17 cellular contexts compared by ENCODE assay signal in genomic region chr4:135694066-135694465, GRCh38.
A peak's percentile ranks its signal among the peaks of the same experiment; 100 is the strongest.
DNase-seq lines count a peak whose midpoint lies in the region; ATAC-seq, FAIRE-seq and TF ChIP-seq lines count a peak whose summit lies in the region.
"Had no signal": no experiment of that assay in that cellular context is flagged by ENCODE, and none has a peak within 500 bp of the region (broad histone marks: within the 10 kb centered on the region; RNA-seq: fewer than 3 reads in every experiment).

No MANE protein-coding gene starts in this region.

- no peaks in the 10 kb centered on the region; a peak in 1 of 5 replicates for H3K27me3 ChIP-seq in HepG2 (ENCODE audit: control insufficient read depth in 1 of 2, insufficient read depth in 2 of 2, low read length in 2 of 2)
- no peaks in the 10 kb centered on the region for H3K27me3 ChIP-seq in right lobe of liver
- no peaks in the 10 kb centered on the region for H3K27me3 ChIP-seq in CD8-positive, alpha-beta T cell (ENCODE audit: insufficient read depth, low read length)
- H3K27me3 ChIP-seq in gastrocnemius medialis = no peaks in the 10 kb centered on the region
- no peaks in the 10 kb centered on the region for H3K27me3 ChIP-seq in heart right ventricle
- H3K27me3 ChIP-seq: BLaER1 treated with 17β-estradiol and CSF1 and Interleukin-3, amounts not matched to agents 10 nM and 100 nM had no signal

- DNase-seq in HepG2 (ENCODE audit: low spot score) = no peak
- no peak for DNase-seq in right lobe of liver
- DNase-seq in NCI-H1417 treated with DMSO at 0.1 percent for 48 hours (lab: John Stamatoyannopoulos, UW) = peak; percentile 47
- no peak for DNase-seq in frontal cortex (ENCODE audit: low spot score in 2 of 2)
- DNase-seq in activated T-cell treated with anti-CD3 and anti-CD28 coated beads for 4 hours = no peak
- no peak for DNase-seq in CD8-positive, alpha-beta T cell
- no peak for DNase-seq in gastrocnemius medialis
- DNase-seq in heart right ventricle = no peak
- DNase-seq: CD8-positive, alpha-beta memory T cell; COR-L47; GDM1; HCEC 1CT had no signal

- TF ChIP-seq POLR2A in HepG2 (IDR thresholded peaks at IDR 0.05; ENCODE audit: insufficient read depth in 1 of 2, low read depth in 2 of 2, low read length in 2 of 2) (no peak), right lobe of liver (IDR thresholded peaks at IDR 0.05) (no peak), gastrocnemius medialis (IDR thresholded peaks at IDR 0.05) (no peak)

- CTCF ChIA-PET in HepG2 (lab: Yijun Ruan, JAX; ENCODE audit: low intra/inter-chr PET ratio, low total read pairs) = no interaction called here
- CTCF ChIA-PET in CD8-positive, alpha-beta T cell (lab: Charles Lee) = no interaction called here

- H3K27ac ChIP-seq in HepG2 (ENCODE audit: extremely low read length, insufficient read depth, low read length) (no peak overlapping the region), right lobe of liver (no peak overlapping the region), gastrocnemius medialis (no peak overlapping the region), heart right ventricle (no peak overlapping the region)
- H3K27ac ChIP-seq in CD8-positive, alpha-beta T cell (ENCODE audit: low read depth, low read length) = no peak overlapping the region
- H3K27ac ChIP-seq: 22Rv1; BLaER1 treated with 17β-estradiol and CSF1 and Interleukin-3, amounts not matched to agents 10 nM and 100 nM had no signal

- in situ Hi-C loops in HepG2 (cut with HindIII; ENCODE audit: extremely low pct_ligation_motif_present, low pct_unique_long_range_greater_than_20kb) (no loop called here), gastrocnemius medialis (cut with MboI; ENCODE audit: low sequenced_read_pairs in 4 of 4) (no loop called here)

- H3K9me3 Mint-ChIP-seq in CD8-positive, alpha-beta T cell = peaks cover 8% of the 10 kb centered on the region

- H3K79me2 ChIP-seq in HepG2 (ENCODE audit: insufficient read depth, low read length) = no peaks in the 10 kb centered on the region

- no peak overlapping the region for H3K27ac Mint-ChIP-seq in CD8-positive, alpha-beta T cell
- H3K27ac Mint-ChIP-seq: B cell; CD8-positive, alpha-beta memory T cell; GM23338 had no signal

- BruUV-seq in HepG2 (replicated peaks; lab: Mats Ljungman, UMichigan) = no TSS peak

- no peak for ATAC-seq in HepG2
- no peak for ATAC-seq in right lobe of liver
- no peak for ATAC-seq in CD8-positive, alpha-beta T cell
- no peak for ATAC-seq in gastrocnemius medialis
- ATAC-seq in heart right ventricle = no peak
- ATAC-seq: GM23338 had no signal

- no peak overlapping the region for H3K4me3 ChIP-seq in HepG2 (replicated peaks in 1 of 3; ENCODE audit: insufficient read depth in 1 of 3, low read depth in 2 of 3, low read length in 3 of 3)
- no peak overlapping the region for H3K4me3 ChIP-seq in right lobe of liver
- H3K4me3 ChIP-seq in CD8-positive, alpha-beta T cell (ENCODE audit: low read depth, low read length) = no peak overlapping the region
- no peak overlapping the region for H3K4me3 ChIP-seq in gastrocnemius medialis
- H3K4me3 ChIP-seq in heart right ventricle = no peak overlapping the region
- H3K4me3 ChIP-seq: BLaER1 treated with 17β-estradiol and CSF1 and Interleukin-3, amounts not matched to agents 10 nM and 100 nM; GM23338 had no signal

- H3K9ac ChIP-seq in HepG2 (ENCODE audit: insufficient read depth, low read depth, low read length) = no peak overlapping the region
- H3K9ac ChIP-seq: BLaER1 treated with 17β-estradiol and CSF1 and Interleukin-3, amounts not matched to agents 10 nM and 100 nM had no signal

- TF ChIP-seq RAD21 in HepG2 (CRISPR knock-in tag; IDR thresholded peaks at IDR 0.05) = no peak

- TF ChIP-seq EP300 in HepG2 (IDR thresholded peaks at IDR 0.05; ENCODE audit: low read depth in 2 of 2, low read length in 2 of 2) (no peak), HepG2 (CRISPR knock-in tag; IDR thresholded peaks at IDR 0.05; ENCODE audit: borderline replicate concordance) (no peak)

- no peaks in the 10 kb centered on the region for H3K36me3 ChIP-seq in HepG2 (replicated peaks in 1 of 2; ENCODE audit: control insufficient read depth in 1 of 2, insufficient read depth in 2 of 2, low read length in 2 of 2)
- H3K36me3 ChIP-seq in right lobe of liver = no peaks in the 10 kb centered on the region
- no peaks in the 10 kb centered on the region for H3K36me3 ChIP-seq in CD8-positive, alpha-beta T cell (ENCODE audit: insufficient read depth, low read length)
- H3K36me3 ChIP-seq in gastrocnemius medialis = no peaks in the 10 kb centered on the region
- no peaks in the 10 kb centered on the region for H3K36me3 ChIP-seq in heart right ventricle
- H3K36me3 ChIP-seq: BLaER1 treated with 17β-estradiol and CSF1 and Interleukin-3, amounts not matched to agents 10 nM and 100 nM had no signal

- intact Hi-C loops in HepG2 (cut with micrococcal nuclease; ENCODE audit: unreplicated experiment) = no loop called here
- intact Hi-C loops in right lobe of liver (cut with DNase I) = no loop called here
- intact Hi-C loops in CD8-positive, alpha-beta T cell (cut with DNase I, micrococcal nuclease) = no loop called here
- intact Hi-C loops in gastrocnemius medialis (cut with DNase I; ENCODE audit: low total_unique reads) = no loop called here
- intact Hi-C loops in heart right ventricle (cut with DNase I) = no loop called here

- WGBS in HepG2 (ENCODE audit: low lambda C conversion rate) = 0% methylated on average over 2 of the region's 2 CpGs
- WGBS in right lobe of liver (ENCODE audit: insufficient coverage, low coverage, low lambda C conversion rate, missing lambda C conversion rate) = 57% methylated on average over 2 of the region's 2 CpGs
- 80 to 84% methylated on average over 2 of the region's 2 CpGs for WGBS in heart right ventricle, 2 donors

- no peaks in the 10 kb centered on the region for H3K36me3 Mint-ChIP-seq in CD8-positive, alpha-beta T cell
- H3K36me3 Mint-ChIP-seq: CD8-positive, alpha-beta memory T cell had no signal

- no peak overlapping the region for H3K4me3 Mint-ChIP-seq in CD8-positive, alpha-beta T cell
- H3K4me3 Mint-ChIP-seq: B cell; CD8-positive, alpha-beta memory T cell; GM23338 had no signal

- TF ChIP-seq CTCF in HepG2 (CRISPR knock-in tag; IDR thresholded peaks at IDR 0.05) (no peak), right lobe of liver (IDR thresholded peaks at IDR 0.05) (no peak), gastrocnemius medialis (IDR thresholded peaks at IDR 0.05 in 4 of 5, conservative IDR thresholded peaks at IDR 0.05 in 1 of 5) (no peak), heart right ventricle (IDR thresholded peaks at IDR 0.05) (no peak)
- no peak for TF ChIP-seq CTCF in CD8-positive, alpha-beta T cell (IDR thresholded peaks at IDR 0.05)

- no peaks in the 10 kb centered on the region for H3K4me1 ChIP-seq in HepG2 (ENCODE audit: insufficient read depth, low read length)
- H3K4me1 ChIP-seq in right lobe of liver = no peaks in the 10 kb centered on the region
- no peaks in the 10 kb centered on the region for H3K4me1 ChIP-seq in CD8-positive, alpha-beta T cell (ENCODE audit: insufficient read depth, low read length)
- no peaks in the 10 kb centered on the region for H3K4me1 ChIP-seq in gastrocnemius medialis
- H3K4me1 ChIP-seq in heart right ventricle = no peaks in the 10 kb centered on the region
- H3K4me1 ChIP-seq: BLaER1 treated with 17β-estradiol and CSF1 and Interleukin-3, amounts not matched to agents 10 nM and 100 nM had no signal

- POLR2A ChIA-PET in HepG2 (lab: Yijun Ruan, JAX) = no interaction called here
- POLR2A ChIA-PET in CD8-positive, alpha-beta T cell (lab: Charles Lee) = no interaction called here

- H3K9me3 ChIP-seq in HepG2 (ENCODE audit: low read length) = no peaks in the 10 kb centered on the region
- no peaks in the 10 kb centered on the region for H3K9me3 ChIP-seq in right lobe of liver
- no peaks in the 10 kb centered on the region for H3K9me3 ChIP-seq in CD8-positive, alpha-beta T cell (ENCODE audit: low read length)
- H3K9me3 ChIP-seq in gastrocnemius medialis = no peaks in the 10 kb centered on the region
- peaks cover 0 to 5% (median 0%) of the 10 kb centered on the region in 11 donors for H3K9me3 ChIP-seq in heart right ventricle
- H3K9me3 ChIP-seq: BLaER1 treated with 17β-estradiol and CSF1 and Interleukin-3, amounts not matched to agents 10 nM and 100 nM had no signal

- no peaks in the 10 kb centered on the region for H3K27me3 Mint-ChIP-seq in CD8-positive, alpha-beta T cell (ENCODE audit: low read depth)
- H3K27me3 Mint-ChIP-seq: B cell; CD8-positive, alpha-beta memory T cell had no signal

- no peaks in the 10 kb centered on the region for H4K20me1 ChIP-seq in HepG2 (ENCODE audit: insufficient read depth, low read length)
- H4K20me1 ChIP-seq: BLaER1 treated with 17β-estradiol and CSF1 and Interleukin-3, amounts not matched to agents 10 nM and 100 nM had no signal

- no peaks in the 10 kb centered on the region for H3K4me1 Mint-ChIP-seq in CD8-positive, alpha-beta T cell (ENCODE audit: low read depth)
- H3K4me1 Mint-ChIP-seq: B cell; CD8-positive, alpha-beta memory T cell; GM23338 had no signal

- FAIRE-seq in HepG2 (lab: Jason Lieb, UNC) (no peak), frontal cortex (lab: Jason Lieb, UNC) (peak; percentile 82)
- FAIRE-seq: H54 had no signal

- no peak overlapping the region for H3K4me2 ChIP-seq in HepG2 (ENCODE audit: low read depth, low read length)
- H3K4me2 ChIP-seq: BLaER1 treated with 17β-estradiol and CSF1 and Interleukin-3, amounts not matched to agents 10 nM and 100 nM; GM23338 had no signal

- no peak overlapping the region for H2AFZ ChIP-seq in HepG2 (ENCODE audit: low read length)
- H2AFZ ChIP-seq: GM23338 had no signal

TF ChIP-seq in HepG2, 621 proteins besides CTCF, POLR2A, EP300 and RAD21:
- TF ChIP-seq ATF7 (IDR thresholded peaks at IDR 0.05) = peak; percentile 91
- no peak for TF ChIP-seq ATF7 (CRISPR knock-in tag; IDR thresholded peaks at IDR 0.05)
- TF ChIP-seq XRCC5 (optimal IDR thresholded peaks at IDR 0.05; ENCODE audit: low read length) = no peak
- no peak for TF ChIP-seq ATF3 (CRISPR knock-in tag; IDR thresholded peaks at IDR 0.05)
